ENCODE assay signal across 8 cellular contexts in genomic region chr6:113936093-113936934, GRCh38. TPM values are rescaled to one million over a fixed set of nuclear protein-coding genes. Genes with fewer than 3 reads are reported as not detected.
A peak's percentile ranks its signal among the peaks of the same experiment; 100 is the strongest.
DNase-seq lines count a peak whose midpoint lies in the region; ATAC-seq and TF ChIP-seq lines count a peak whose summit lies in the region.

No MANE protein-coding gene starts in this region.

- H3K9me2 ChIP-seq in neural cell (ENCODE audit: insufficient read depth, low read length): no peaks in the 10 kb centered on the region

- no peaks in the 10 kb centered on the region for H4K20me1 ChIP-seq in neural cell (ENCODE audit: insufficient read depth)

- TF ChIP-seq CTCF in esophagus muscularis mucosa (IDR thresholded peaks at IDR 0.05) (peak; percentile 65 to 77 (median 66)), neural cell (IDR thresholded peaks at IDR 0.05; ENCODE audit: poor library complexity, severe bottlenecking) (peak; percentile 84)

- H3K27me3 ChIP-seq in esophagus muscularis mucosa: no peaks in the 10 kb centered on the region
- no peaks in the 10 kb centered on the region for H3K27me3 ChIP-seq in neural cell (ENCODE audit: insufficient read depth, low read depth, low read length)

- H3K4me2 ChIP-seq in neural cell (ENCODE audit: low read length): no peak overlapping the region

- 82% methylated on average over 6 of the region's 6 CpGs for WGBS in esophagus muscularis mucosa

- H3K9me3 ChIP-seq in esophagus muscularis mucosa (no peaks in the 10 kb centered on the region), neural cell (ENCODE audit: low read length) (no peaks in the 10 kb centered on the region)

- no peak overlapping the region for H2AFZ ChIP-seq in neural cell (ENCODE audit: low read depth, low read length)

- no peak overlapping the region for H3K9ac ChIP-seq in neural cell (ENCODE audit: low read length)

- H3K4me3 ChIP-seq in esophagus muscularis mucosa (no peak overlapping the region), neural cell (ENCODE audit: low read length) (no peak overlapping the region)

- peak; percentile 69 for TF ChIP-seq RAD21 in neural cell (conservative IDR thresholded peaks at IDR 0.05)

- H3K36me3 ChIP-seq in esophagus muscularis mucosa: peaks cover 0 to 31% (median 21%) of the 10 kb centered on the region in 4 donors
- peaks cover 2% of the 10 kb centered on the region for H3K36me3 ChIP-seq in neural cell (ENCODE audit: insufficient read depth, low read length)

- TF ChIP-seq EP300 in esophagus muscularis mucosa (IDR thresholded peaks at IDR 0.05): no peak
- TF ChIP-seq EP300 in neural cell (conservative IDR thresholded peaks at IDR 0.05; ENCODE audit: poor library complexity, severe bottlenecking): no peak

- in situ Hi-C loops in SK-MEL-5 (cut with HindIII; ENCODE audit: low pct_unique_long_range_greater_than_20kb, low sequenced_read_pairs): no loop called here

- peak; percentile 90 for ATAC-seq in GM18499 (IDR thresholded peaks at IDR 0.05; ENCODE audit: insufficient read depth, unreplicated experiment)
- ATAC-seq in HG02763 (IDR thresholded peaks at IDR 0.05; ENCODE audit: unreplicated experiment): peak; percentile 86

- H3K4me1 ChIP-seq in esophagus muscularis mucosa: no peaks in the 10 kb centered on the region

- no peak for TF ChIP-seq POLR2A in esophagus muscularis mucosa (IDR thresholded peaks at IDR 0.05; ENCODE audit: low read depth)

- no peaks in the 10 kb centered on the region for H3K79me2 ChIP-seq in neural cell (replicated peaks; ENCODE audit: insufficient read depth, low read length)

- DNase-seq in AG08396 (ENCODE audit: low spot score): peak; percentile 48
- DNase-seq in MV-4-11 (lab: John Stamatoyannopoulos, UW): peak; percentile 52
- DNase-seq in SK-MEL-5 (ENCODE audit: low read depth, low spot score): peak; percentile 74
- no peak for DNase-seq in esophagus muscularis mucosa (ENCODE audit: extremely low spot score)
- DNase-seq in GF-D8 (lab: John Stamatoyannopoulos, UW): no peak

- H3K27ac ChIP-seq in esophagus muscularis mucosa (replicated peaks in 1 of 4) (no peak overlapping the region), neural cell (ENCODE audit: low read length) (no peak overlapping the region)

- intact Hi-C loops in esophagus muscularis mucosa (cut with DNase I): no loop called here

- H3F3A ChIP-seq in neural cell (ENCODE audit: insufficient read depth, low read length, poor library complexity, severe bottlenecking): no peaks in the 10 kb centered on the region

TF ChIP-seq in neural cell, 6 proteins besides CTCF, POLR2A, EP300 and RAD21:
- TF ChIP-seq EZH2 (IDR thresholded peaks at IDR 0.05; ENCODE audit: borderline replicate concordance, insufficient read depth, low read length, poor library complexity, severe bottlenecking): no peak
- no peak for TF ChIP-seq MXI1 (conservative IDR thresholded peaks at IDR 0.05; ENCODE audit: poor library complexity, severe bottlenecking)
- TF ChIP-seq SMC3 (conservative IDR thresholded peaks at IDR 0.05; ENCODE audit: poor library complexity): peak; percentile 72

RNA-seq across cellular contexts. Expression of gene HDAC2, which starts 34.6 kb away (rescaled TPM):
- total RNA-seq in SK-MEL-5 (2014; rRNA removed; shearing (Covaris generic)): 53.3 and 66.0 TPM in 2 replicates
- 136 and 150 TPM in 2 replicates for polyA plus RNA-seq in SK-MEL-5 (2015; cell fraction: cytosol; rRNA removed)
- 92.1 and 98.5 TPM in 2 replicates for polyA plus RNA-seq in SK-MEL-5 (2015; cell fraction: nucleus; rRNA removed)
- total RNA-seq in esophagus muscularis mucosa: 10 to 100 TPM; 39.5 to 52.0 (median 42.6) TPM
- polyA plus RNA-seq in neural cell: 307 and 312 TPM in 2 replicates
- polyA minus RNA-seq in neural cell: 350 and 454 TPM in 2 replicates

Comparison
In these comparisons a context has a peak if more than half of its experiments do, and no peak if none do; other contexts are left out.
1. DNase-seq: peak in AG08396 (single experiment), MV-4-11 (single experiment) and SK-MEL-5 (single experiment); none in esophagus muscularis mucosa (single experiment) and GF-D8 (single experiment).